In genomic region chr4:16413794-16414555, GRCh38 we compare ENCODE assay signal across 21 cellular contexts.
DNase-seq lines count a peak whose midpoint lies in the region; ATAC-seq, FAIRE-seq and TF ChIP-seq lines count a peak whose summit lies in the region.
"Had no signal": no experiment of that assay in that cellular context is flagged by ENCODE, and none has a peak within 500 bp of the region (broad histone marks: within the 10 kb centered on the region; RNA-seq: fewer than 3 reads in every experiment).

No MANE protein-coding gene starts in this region.

- no peak overlapping the region for H2AK5ac ChIP-seq in mesendoderm (ENCODE audit: low read length)

- H3K4me1 ChIP-seq in hepatocyte (ENCODE audit: insufficient read depth) = no peaks in the 10 kb centered on the region
- H3K4me1 ChIP-seq in mesendoderm (ENCODE audit: control insufficient read depth, low read depth, low read length) = no peaks in the 10 kb centered on the region
- H3K4me1 ChIP-seq in kidney (ENCODE audit: control insufficient read depth in 1 of 2, insufficient read depth in 1 of 2, low read depth in 1 of 2, low read length in 2 of 2) = no peaks in the 10 kb centered on the region
- H3K4me1 ChIP-seq: HAP-1 had no signal

- H2AFZ ChIP-seq in hepatocyte = no peak overlapping the region

- H3K27me3 ChIP-seq in hepatocyte (no peaks in the 10 kb centered on the region), mesendoderm (ENCODE audit: insufficient read depth, low read length, poor library complexity) (no peaks in the 10 kb centered on the region)

- H3K9me3 ChIP-seq in hepatocyte (ENCODE audit: low read depth) (no peaks in the 10 kb centered on the region), kidney (ENCODE audit: control insufficient read depth in 1 of 2, low read length in 2 of 2) (no peaks in the 10 kb centered on the region)
- H3K9me3 ChIP-seq: HAP-1 had no signal

- H3K4me2 ChIP-seq in hepatocyte (peak overlapping the region; percentile 34), mesendoderm (ENCODE audit: low read length) (no peak overlapping the region)

- H3K9ac ChIP-seq in mesendoderm (ENCODE audit: low read length) (no peak overlapping the region), kidney (ENCODE audit: low read length in 2 of 2) (no peak overlapping the region)

- no peak overlapping the region for H3K4me3 ChIP-seq in hepatocyte
- no peak overlapping the region for H3K4me3 ChIP-seq in mesendoderm (ENCODE audit: low read length)
- H3K4me3 ChIP-seq in kidney (ENCODE audit: low read length in 2 of 2) = no peak overlapping the region
- H3K4me3 ChIP-seq: HAP-1 had no signal

- H3K27ac ChIP-seq in hepatocyte (no peak overlapping the region), mesendoderm (ENCODE audit: low read depth, low read length) (no peak overlapping the region), kidney (ENCODE audit: low read depth in 2 of 2, low read length in 2 of 2) (no peak overlapping the region)

- DNase-seq in Ammon's horn (ENCODE audit: low spot score) (peak; percentile 19), hepatocyte (ENCODE audit: low spot score) (no peak), mesendoderm (peak; percentile 11), occipital lobe (lab: John Stamatoyannopoulos, UW) (peak; percentile 9), AG20443 (ENCODE audit: low spot score) (no peak), NCI-H128 (lab: John Stamatoyannopoulos, UW; ENCODE audit: unreplicated experiment) (no peak), kidney (no peak)
- DNase-seq: 8988T; C1 segment of cervical spinal cord; Calu3; CD4-positive, alpha-beta T cell; DMS153; DMS79 treated with DMSO at 0.1 percent for 48 hours; EL; GDM1; GOT3 had no signal

- H3K23ac ChIP-seq in mesendoderm (ENCODE audit: low read length) = no peak overlapping the region

- no peaks in the 10 kb centered on the region for H4K20me1 ChIP-seq in hepatocyte (ENCODE audit: insufficient read depth, poor library complexity, severe bottlenecking)

- H2BK120ac ChIP-seq in mesendoderm (ENCODE audit: low read depth, low read length) = no peak overlapping the region

- WGBS in hepatocyte (ENCODE audit: low lambda C conversion rate, missing lambda C conversion rate) = 70% methylated on average over 10 of the region's 10 CpGs
- WGBS in mesendoderm (ENCODE audit: extremely low coverage, insufficient coverage, low lambda C conversion rate) = no CpG with 5 or more reads among the region's 10 CpGs

- ATAC-seq in HG03045 (IDR thresholded peaks at IDR 0.05; ENCODE audit: unreplicated experiment) = no peak
- ATAC-seq: HepG2 had no signal

- no peak for FAIRE-seq in kidney (lab: Jason Lieb, UNC)
- FAIRE-seq: GM12892, HepG2, HTR-8/SVneo had no signal

- H3K36me3 ChIP-seq in hepatocyte (replicated peaks; ENCODE audit: insufficient read depth, low read depth) (no peaks in the 10 kb centered on the region), mesendoderm (ENCODE audit: control insufficient read depth, insufficient read depth, low read length) (no peaks in the 10 kb centered on the region), kidney (ENCODE audit: control insufficient read depth in 1 of 2, insufficient read depth in 2 of 2, low read length in 2 of 2) (no peaks in the 10 kb centered on the region)
- H3K36me3 ChIP-seq: HAP-1 had no signal

- H4K5ac ChIP-seq in mesendoderm (ENCODE audit: low read length) = no peak overlapping the region

- intact Hi-C loops in kidney (cut with DNase I) = no loop called here

- H3K79me2 ChIP-seq in hepatocyte = no peaks in the 10 kb centered on the region
- H3K79me2 ChIP-seq in mesendoderm (ENCODE audit: control insufficient read depth, insufficient read depth, low read length) = no peaks in the 10 kb centered on the region

- H3K79me1 ChIP-seq in mesendoderm (ENCODE audit: low read length) = no peaks in the 10 kb centered on the region

- H3K56ac ChIP-seq in mesendoderm (ENCODE audit: low read length) = no peak overlapping the region

- H2BK5ac ChIP-seq in mesendoderm (ENCODE audit: low read length) = no peak overlapping the region

- H4K8ac ChIP-seq in mesendoderm (ENCODE audit: low read depth, low read length) = no peak overlapping the region

- H3K4ac ChIP-seq in mesendoderm (ENCODE audit: low read depth, low read length) = no peak overlapping the region

- no peak overlapping the region for H3K18ac ChIP-seq in mesendoderm (ENCODE audit: low read length)

- no peaks in the 10 kb centered on the region for H3K9me2 ChIP-seq in hepatocyte (replicated peaks; ENCODE audit: insufficient read depth)

- TF ChIP-seq CTCF in hepatocyte (IDR thresholded peaks at IDR 0.05; ENCODE audit: poor library complexity) (no peak), kidney (IDR thresholded peaks at IDR 0.05; ENCODE audit: borderline replicate concordance, extremely low read depth, insufficient read depth) (no peak)

- no peak overlapping the region for H2BK15ac ChIP-seq in mesendoderm (replicated peaks; ENCODE audit: low read depth)

Comparison
In these comparisons a context has a peak if more than half of its experiments do, and no peak if none do; other contexts are left out.
1. DNase-seq: peak in Ammon's horn (single experiment), mesendoderm (single experiment) and occipital lobe (single experiment); none in hepatocyte (single experiment), AG20443 (single experiment), NCI-H128 (single experiment) and kidney (single experiment).